2 cellular contexts compared by ENCODE assay signal in the genomic region with DNA sequence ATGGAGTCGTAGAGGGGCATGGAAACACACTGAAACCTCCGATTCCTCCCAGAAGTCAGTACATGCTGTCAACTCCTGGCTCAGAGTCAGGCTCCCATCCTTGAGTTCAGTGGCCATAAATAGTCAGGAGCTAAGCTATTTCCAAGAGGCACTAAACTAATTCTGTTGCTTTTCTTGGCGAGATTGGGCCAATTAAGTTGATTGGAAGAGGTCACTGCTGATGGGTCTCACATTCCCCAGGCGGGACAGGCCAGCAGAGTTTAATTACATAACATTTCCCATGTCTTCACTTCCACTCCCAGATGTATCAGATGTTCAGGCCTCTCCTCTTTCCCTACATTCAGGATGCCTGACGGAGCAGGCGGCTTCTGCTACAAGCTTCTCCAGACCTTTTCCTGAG.
A peak's percentile ranks its signal among the peaks of the same experiment; 100 is the strongest.
TF ChIP-seq lines count a peak whose summit lies in the region.

No MANE protein-coding gene starts in this region.

TF ChIP-seq in liver, 16 proteins besides CTCF, POLR2A, EP300 and RAD21 (continued from another document):
- TF ChIP-seq JUND (IDR thresholded peaks at IDR 0.05), result no peak
- no peak for TF ChIP-seq FOXA1 (IDR thresholded peaks at IDR 0.05)
- TF ChIP-seq EGR1 (IDR thresholded peaks at IDR 0.05; ENCODE audit: low read depth in 2 of 2), result no peak
- TF ChIP-seq HNF4G (IDR thresholded peaks at IDR 0.05), result no peak
- no peak for TF ChIP-seq YY1 (IDR thresholded peaks at IDR 0.05)
- peak; percentile 51 for TF ChIP-seq NR2F2 (IDR thresholded peaks at IDR 0.05)
- TF ChIP-seq SP1 (IDR thresholded peaks at IDR 0.05), result peak; percentile 33
- TF ChIP-seq, protein P1, sequence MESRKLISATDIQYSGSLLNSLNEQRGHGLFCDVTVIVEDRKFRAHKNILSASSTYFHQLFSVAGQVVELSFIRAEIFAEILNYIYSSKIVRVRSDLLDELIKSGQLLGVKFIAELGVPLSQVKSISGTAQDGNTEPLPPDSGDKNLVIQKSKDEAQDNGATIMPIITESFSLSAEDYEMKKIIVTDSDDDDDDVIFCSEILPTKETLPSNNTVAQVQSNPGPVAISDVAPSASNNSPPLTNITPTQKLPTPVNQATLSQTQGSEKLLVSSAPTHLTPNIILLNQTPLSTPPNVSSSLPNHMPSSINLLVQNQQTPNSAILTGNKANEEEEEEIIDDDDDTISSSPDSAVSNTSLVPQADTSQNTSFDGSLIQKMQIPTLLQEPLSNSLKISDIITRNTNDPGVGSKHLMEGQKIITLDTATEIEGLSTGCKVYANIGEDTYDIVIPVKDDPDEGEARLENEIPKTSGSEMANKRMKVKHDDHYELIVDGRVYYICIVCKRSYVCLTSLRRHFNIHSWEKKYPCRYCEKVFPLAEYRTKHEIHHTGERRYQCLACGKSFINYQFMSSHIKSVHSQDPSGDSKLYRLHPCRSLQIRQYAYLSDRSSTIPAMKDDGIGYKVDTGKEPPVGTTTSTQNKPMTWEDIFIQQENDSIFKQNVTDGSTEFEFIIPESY (IDR thresholded peaks at IDR 0.05), result no peak
TF ChIP-seq in liver: peak in this region for 3.

TF ChIP-seq in HepG2, 621 proteins besides CTCF, POLR2A, EP300 and RAD21 (continued from another document):
- TF ChIP-seq ARID2 (CRISPR knock-in tag; IDR thresholded peaks at IDR 0.05; ENCODE audit: borderline replicate concordance) (no peak), ZFAT (CRISPR knock-in tag; conservative IDR thresholded peaks at IDR 0.05) (no peak), ZNF768 (CRISPR knock-in tag; IDR thresholded peaks at IDR 0.05) (no peak), BCL6 (CRISPR knock-in tag; IDR thresholded peaks at IDR 0.05) (no peak), ELF3 (CRISPR knock-in tag; IDR thresholded peaks at IDR 0.05) (no peak), SAFB2 (CRISPR knock-in tag; IDR thresholded peaks at IDR 0.05; ENCODE audit: borderline replicate concordance, low read depth) (no peak), NCOA5 (CRISPR knock-in tag; IDR thresholded peaks at IDR 0.05) (no peak), FOXO1 (CRISPR knock-in tag; IDR thresholded peaks at IDR 0.05) (no peak), ZNF616 (CRISPR knock-in tag; IDR thresholded peaks at IDR 0.05; ENCODE audit: low read depth) (no peak), ZNF496 (CRISPR knock-in tag; IDR thresholded peaks at IDR 0.05; ENCODE audit: insufficient replicate concordance) (no peak), SOX6 (IDR thresholded peaks at IDR 0.05) (no peak), SOX6 (CRISPR knock-in tag; IDR thresholded peaks at IDR 0.05) (no peak), SP5 (CRISPR knock-in tag; IDR thresholded peaks at IDR 0.05; ENCODE audit: borderline replicate concordance, low read depth) (no peak), FOXA1 (IDR thresholded peaks at IDR 0.05) (no peak), FOXA1 (CRISPR knock-in tag; IDR thresholded peaks at IDR 0.05) (no peak), FOSL1 (CRISPR knock-in tag; IDR thresholded peaks at IDR 0.05; ENCODE audit: borderline replicate concordance) (no peak), HOXA7 (CRISPR knock-in tag; IDR thresholded peaks at IDR 0.05) (no peak), ZNF766 (CRISPR knock-in tag; IDR thresholded peaks at IDR 0.05; ENCODE audit: borderline replicate concordance) (no peak)
- TF ChIP-seq, protein P2, sequence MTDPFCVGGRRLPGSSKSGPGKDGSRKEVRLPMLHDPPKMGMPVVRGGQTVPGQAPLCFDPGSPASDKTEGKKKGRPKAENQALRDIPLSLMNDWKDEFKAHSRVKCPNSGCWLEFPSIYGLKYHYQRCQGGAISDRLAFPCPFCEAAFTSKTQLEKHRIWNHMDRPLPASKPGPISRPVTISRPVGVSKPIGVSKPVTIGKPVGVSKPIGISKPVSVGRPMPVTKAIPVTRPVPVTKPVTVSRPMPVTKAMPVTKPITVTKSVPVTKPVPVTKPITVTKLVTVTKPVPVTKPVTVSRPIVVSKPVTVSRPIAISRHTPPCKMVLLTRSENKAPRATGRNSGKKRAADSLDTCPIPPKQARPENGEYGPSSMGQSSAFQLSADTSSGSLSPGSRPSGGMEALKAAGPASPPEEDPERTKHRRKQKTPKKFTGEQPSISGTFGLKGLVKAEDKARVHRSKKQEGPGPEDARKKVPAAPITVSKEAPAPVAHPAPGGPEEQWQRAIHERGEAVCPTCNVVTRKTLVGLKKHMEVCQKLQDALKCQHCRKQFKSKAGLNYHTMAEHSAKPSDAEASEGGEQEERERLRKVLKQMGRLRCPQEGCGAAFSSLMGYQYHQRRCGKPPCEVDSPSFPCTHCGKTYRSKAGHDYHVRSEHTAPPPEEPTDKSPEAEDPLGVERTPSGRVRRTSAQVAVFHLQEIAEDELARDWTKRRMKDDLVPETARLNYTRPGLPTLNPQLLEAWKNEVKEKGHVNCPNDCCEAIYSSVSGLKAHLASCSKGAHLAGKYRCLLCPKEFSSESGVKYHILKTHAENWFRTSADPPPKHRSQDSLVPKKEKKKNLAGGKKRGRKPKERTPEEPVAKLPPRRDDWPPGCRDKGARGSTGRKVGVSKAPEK (CRISPR knock-in tag; IDR thresholded peaks at IDR 0.05; ENCODE audit: borderline replicate concordance), result no peak
- TF ChIP-seq, protein P3, sequence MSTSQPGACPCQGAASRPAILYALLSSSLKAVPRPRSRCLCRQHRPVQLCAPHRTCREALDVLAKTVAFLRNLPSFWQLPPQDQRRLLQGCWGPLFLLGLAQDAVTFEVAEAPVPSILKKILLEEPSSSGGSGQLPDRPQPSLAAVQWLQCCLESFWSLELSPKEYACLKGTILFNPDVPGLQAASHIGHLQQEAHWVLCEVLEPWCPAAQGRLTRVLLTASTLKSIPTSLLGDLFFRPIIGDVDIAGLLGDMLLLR (CRISPR knock-in tag; IDR thresholded peaks at IDR 0.05), result no peak
